ENCODE assay signal across 1 cellular context in the genomic region with DNA sequence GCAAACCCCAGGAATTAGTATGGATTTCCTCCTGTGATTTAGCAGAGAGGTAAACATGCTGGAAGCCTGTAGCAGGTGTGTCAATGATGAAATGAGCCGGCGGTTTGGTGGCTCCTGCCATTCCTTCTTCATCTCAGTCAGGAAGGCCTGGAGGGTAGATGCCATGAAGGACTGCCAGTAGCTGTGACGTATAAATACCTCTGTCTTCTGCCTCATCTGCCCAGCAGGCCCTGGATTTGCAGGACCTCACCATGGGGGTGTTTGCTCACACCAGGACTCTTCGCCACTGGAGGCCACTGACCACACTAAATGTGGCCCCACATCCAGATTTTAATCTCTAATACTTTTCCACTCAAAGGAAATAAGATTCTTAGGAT.
TF ChIP-seq lines count a peak whose summit lies in the region.

No MANE protein-coding gene starts in this region.

TF ChIP-seq in HepG2, 621 proteins besides CTCF, POLR2A, EP300 and RAD21:
- TF ChIP-seq, protein P1, sequence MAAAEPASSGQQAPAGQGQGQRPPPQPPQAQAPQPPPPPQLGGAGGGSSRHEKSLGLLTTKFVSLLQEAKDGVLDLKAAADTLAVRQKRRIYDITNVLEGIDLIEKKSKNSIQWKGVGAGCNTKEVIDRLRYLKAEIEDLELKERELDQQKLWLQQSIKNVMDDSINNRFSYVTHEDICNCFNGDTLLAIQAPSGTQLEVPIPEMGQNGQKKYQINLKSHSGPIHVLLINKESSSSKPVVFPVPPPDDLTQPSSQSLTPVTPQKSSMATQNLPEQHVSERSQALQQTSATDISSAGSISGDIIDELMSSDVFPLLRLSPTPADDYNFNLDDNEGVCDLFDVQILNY (CRISPR knock-in tag; conservative IDR thresholded peaks at IDR 0.05): no peak
- no peak for TF ChIP-seq ETV6 (CRISPR knock-in tag; conservative IDR thresholded peaks at IDR 0.05)
- TF ChIP-seq, protein P2, sequence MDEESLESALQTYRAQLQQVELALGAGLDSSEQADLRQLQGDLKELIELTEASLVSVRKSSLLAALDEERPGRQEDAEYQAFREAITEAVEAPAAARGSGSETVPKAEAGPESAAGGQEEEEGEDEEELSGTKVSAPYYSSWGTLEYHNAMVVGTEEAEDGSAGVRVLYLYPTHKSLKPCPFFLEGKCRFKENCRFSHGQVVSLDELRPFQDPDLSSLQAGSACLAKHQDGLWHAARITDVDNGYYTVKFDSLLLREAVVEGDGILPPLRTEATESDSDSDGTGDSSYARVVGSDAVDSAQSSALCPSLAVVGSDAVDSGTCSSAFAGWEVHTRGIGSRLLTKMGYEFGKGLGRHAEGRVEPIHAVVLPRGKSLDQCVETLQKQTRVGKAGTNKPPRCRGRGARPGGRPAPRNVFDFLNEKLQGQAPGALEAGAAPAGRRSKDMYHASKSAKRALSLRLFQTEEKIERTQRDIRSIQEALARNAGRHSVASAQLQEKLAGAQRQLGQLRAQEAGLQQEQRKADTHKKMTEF (CRISPR knock-in tag; IDR thresholded peaks at IDR 0.05): no peak
- no peak for TF ChIP-seq ZNF235 (CRISPR knock-in tag; IDR thresholded peaks at IDR 0.05; ENCODE audit: borderline replicate concordance)
- no peak for TF ChIP-seq RFXANK (CRISPR knock-in tag; IDR thresholded peaks at IDR 0.05)
- TF ChIP-seq CREB1 (IDR thresholded peaks at IDR 0.05): peak; percentile 26; the same call in 1 of the 2 replicates
- no peak for TF ChIP-seq CREB1 (CRISPR knock-in tag; IDR thresholded peaks at IDR 0.05)
- no peak for TF ChIP-seq TSC22D2 (CRISPR knock-in tag; IDR thresholded peaks at IDR 0.05; ENCODE audit: borderline replicate concordance)
- TF ChIP-seq SAP130 (CRISPR knock-in tag; IDR thresholded peaks at IDR 0.05; ENCODE audit: low read depth): no peak
- no peak for TF ChIP-seq ZNF3 (CRISPR knock-in tag; IDR thresholded peaks at IDR 0.05)
